Comparison of ENCODE assay signal across 14 cellular contexts in genomic region chr11:78834886-78835285, GRCh38.
DNase-seq lines count a peak whose midpoint lies in the region; ATAC-seq and TF ChIP-seq lines count a peak whose summit lies in the region.
"Had no signal": no experiment of that assay in that cellular context is flagged by ENCODE, and none has a peak within 500 bp of the region (broad histone marks: within the 10 kb centered on the region; RNA-seq: fewer than 3 reads in every experiment).

No MANE protein-coding gene starts in this region.

- no peak overlapping the region for H2BK120ac ChIP-seq in IMR-90 (ENCODE audit: low read depth, low read length)
- no peak overlapping the region for H2BK120ac ChIP-seq in mesenchymal stem cell (ENCODE audit: low read depth, low read length)

- H3K9me3 Mint-ChIP-seq in Calu3 (ENCODE audit: low read depth, unreplicated experiment): no peaks in the 10 kb centered on the region
- H3K9me3 Mint-ChIP-seq: CD4-positive, alpha-beta memory T cell had no signal

- H3K36me3 ChIP-seq in IMR-90 (ENCODE audit: control insufficient read depth, insufficient read depth, low read length) (peaks cover 2% of the 10 kb centered on the region; the same call in 1 of the 2 replicates), mesenchymal stem cell (ENCODE audit: control insufficient read depth in 1 of 2, insufficient read depth in 2 of 2, low read depth in 1 of 2, low read length in 2 of 2) (no peaks in the 10 kb centered on the region)

- H3K4me1 ChIP-seq in IMR-90 (ENCODE audit: control insufficient read depth, insufficient read depth, low read length) (peaks cover 3% of the 10 kb centered on the region; the same call in 1 of the 2 replicates), mesenchymal stem cell (ENCODE audit: control insufficient read depth, insufficient read depth, low read depth, low read length) (peaks cover 13% of the 10 kb centered on the region)

- no peak overlapping the region for H2BK15ac ChIP-seq in IMR-90 (ENCODE audit: low read depth, low read length)
- H2BK15ac ChIP-seq in mesenchymal stem cell (ENCODE audit: low read depth, poor library complexity, severe bottlenecking): no peak overlapping the region

- no peak overlapping the region for H3K4me3 ChIP-seq in IMR-90 (ENCODE audit: insufficient read depth, low read depth, low read length)
- H3K4me3 ChIP-seq in mesenchymal stem cell (ENCODE audit: insufficient read depth in 1 of 2, low read depth in 1 of 2, low read length in 2 of 2): no peak overlapping the region

- TF ChIP-seq POLR2A in IMR-90 (IDR thresholded peaks at IDR 0.05; ENCODE audit: low read depth, low read length): no peak

- H4K8ac ChIP-seq in IMR-90 (ENCODE audit: low read depth in 2 of 2, low read length in 2 of 2) (no peak overlapping the region), mesenchymal stem cell (ENCODE audit: low read length) (no peak overlapping the region)

- ATAC-seq in IMR-90 (ENCODE audit: low read depth): no peak
- ATAC-seq: HCT116 had no signal

- H2BK12ac ChIP-seq in mesenchymal stem cell (ENCODE audit: low read length in 2 of 2): no peak overlapping the region

- POLR2A ChIA-PET in IMR-90 (lab: Charles Lee; ENCODE audit: unreplicated experiment): no interaction called here

- H3K4me2 ChIP-seq in IMR-90 (ENCODE audit: low read depth, low read length) (no peak overlapping the region), mesenchymal stem cell (ENCODE audit: low read length, poor library complexity, severe bottlenecking) (peak overlapping the region; percentile 3)

- H4K5ac ChIP-seq in IMR-90 (ENCODE audit: low read depth, low read length): no peak overlapping the region; the same call in 1 of the 2 replicates

- H3K4me1 Mint-ChIP-seq in Calu3 (ENCODE audit: low read depth, unreplicated experiment): no peaks in the 10 kb centered on the region
- H3K4me1 Mint-ChIP-seq: B cell; CD4-positive, alpha-beta memory T cell had no signal

- H3K18ac ChIP-seq in IMR-90 (ENCODE audit: low read depth, low read length): peak overlapping the region; percentile 21; the same call in 1 of the 2 replicates
- peak overlapping the region in 1 of 2 experiments; percentile 11 for H3K18ac ChIP-seq in mesenchymal stem cell (ENCODE audit: low read depth in 1 of 2, low read length in 2 of 2)

- H2AK5ac ChIP-seq in IMR-90 (ENCODE audit: low read depth, low read length) (no peak overlapping the region), mesenchymal stem cell (ENCODE audit: low read length, severe bottlenecking) (no peak overlapping the region)

- TF ChIP-seq CTCF in IMR-90 (conservative IDR thresholded peaks at IDR 0.05; ENCODE audit: low read depth, low read length) (no peak), Calu3 (IDR thresholded peaks at IDR 0.05; ENCODE audit: unreplicated experiment) (no peak)

- H2AK9ac ChIP-seq in IMR-90 (replicated peaks; ENCODE audit: low read depth, low read length, poor library complexity): no peak overlapping the region

- WGBS in IMR-90 (ENCODE audit: extremely low coverage in 2 of 2, insufficient read length in 1 of 2), 2 experiments: no CpG with 5 or more reads among the region's 4 CpGs
- 77% methylated on average over 4 of the region's 4 CpGs for WGBS in mesenchymal stem cell

- H3K36me3 Mint-ChIP-seq in Calu3 (ENCODE audit: insufficient read depth, unreplicated experiment): no peaks in the 10 kb centered on the region
- H3K36me3 Mint-ChIP-seq: CD4-positive, alpha-beta memory T cell had no signal

- TF ChIP-seq RAD21 in IMR-90 (IDR thresholded peaks at IDR 0.05; ENCODE audit: low read length): no peak

- H3K23ac ChIP-seq in IMR-90 (ENCODE audit: low read depth, low read length): no peak overlapping the region
- no peak overlapping the region for H3K23ac ChIP-seq in mesenchymal stem cell (ENCODE audit: low read length in 2 of 2)

- H3K27me3 Mint-ChIP-seq in Calu3 (ENCODE audit: unreplicated experiment): peaks cover 56% of the 10 kb centered on the region
- H3K27me3 Mint-ChIP-seq: CD4-positive, alpha-beta memory T cell had no signal

- H3K27me3 ChIP-seq in IMR-90 (ENCODE audit: control insufficient read depth, insufficient read depth, low read length) (no peaks in the 10 kb centered on the region; the same call in 1 of the 2 replicates), mesenchymal stem cell (ENCODE audit: control insufficient read depth in 1 of 2, insufficient read depth in 1 of 2, low read length in 2 of 2) (no peaks in the 10 kb centered on the region)

- H2BK5ac ChIP-seq in IMR-90 (ENCODE audit: low read depth, low read length, poor library complexity, severe bottlenecking) (no peak overlapping the region), mesenchymal stem cell (ENCODE audit: low read depth, low read length, poor library complexity, severe bottlenecking) (no peak overlapping the region)

- BruUV-seq in IMR-90 (replicated peaks; lab: Mats Ljungman, UMichigan) (no TSS peak), Calu3 (replicated peaks; lab: Mats Ljungman, UMichigan) (no TSS peak)

- H3K27ac ChIP-seq in IMR-90 (ENCODE audit: insufficient read depth, low read length) (no peak overlapping the region), mesenchymal stem cell (ENCODE audit: low read length, poor library complexity, severe bottlenecking) (no peak overlapping the region)
- H3K27ac ChIP-seq: C4-2B, HL-60 had no signal

- no peak overlapping the region for H3K4me3 Mint-ChIP-seq in Calu3 (ENCODE audit: low read depth, unreplicated experiment)
- H3K4me3 Mint-ChIP-seq: B cell; CD4-positive, alpha-beta memory T cell had no signal

- H3K9me3 ChIP-seq in IMR-90 (ENCODE audit: control insufficient read depth, insufficient read depth, low read length) (no peaks in the 10 kb centered on the region), mesenchymal stem cell (ENCODE audit: control insufficient read depth, low read length) (no peaks in the 10 kb centered on the region)

- no peak overlapping the region for H3K56ac ChIP-seq in IMR-90 (ENCODE audit: extremely low read depth, insufficient read depth, low read length)

- no peak overlapping the region for H3K27ac Mint-ChIP-seq in Calu3 (ENCODE audit: unreplicated experiment)
- H3K27ac Mint-ChIP-seq: B cell; CD4-positive, alpha-beta memory T cell had no signal

- no peak overlapping the region for H3K9ac ChIP-seq in IMR-90 (ENCODE audit: low read depth, low read length)
- H3K9ac ChIP-seq in mesenchymal stem cell (ENCODE audit: low read length): no peak overlapping the region

- H3K79me1 ChIP-seq in IMR-90 (ENCODE audit: low read depth in 1 of 2, low read length in 2 of 2) (no peaks in the 10 kb centered on the region), mesenchymal stem cell (replicated peaks; ENCODE audit: low read length, poor library complexity, severe bottlenecking) (no peaks in the 10 kb centered on the region)

- H4K20me1 ChIP-seq in IMR-90 (ENCODE audit: insufficient read depth, low read length): no peaks in the 10 kb centered on the region

- in situ Hi-C loops in IMR-90 (cut with MboI; ENCODE audit: low sequenced_read_pairs): no loop called here

- DNase-seq in IMR-90: no peak
- peak; percentile 62 for DNase-seq in astrocyte of the hippocampus (ENCODE audit: low read depth, low spot score)
- DNase-seq in mesenchymal stem cell: no peak
- DNase-seq in renal cortical epithelial cell (ENCODE audit: low read depth): peak; percentile 54
- DNase-seq in Calu3: no peak
- DNase-seq in stimulated activated CD4-positive, alpha-beta T cell treated with anti-CD3 and anti-CD28 coated beads, Interleukin-2, amount 100 ng/mL, for 48 hours: no peak
- DNase-seq in NCI-H1694 (lab: John Stamatoyannopoulos, UW): no peak
- DNase-seq: CD4-positive, alpha-beta memory T cell; DMS153; GF-D8 had no signal

- no peak overlapping the region for H4K91ac ChIP-seq in IMR-90 (ENCODE audit: insufficient read depth, low read depth, low read length)
- no peak overlapping the region for H4K91ac ChIP-seq in mesenchymal stem cell (ENCODE audit: low read length)

- no peaks in the 10 kb centered on the region; the same call in 1 of the 2 replicates for H3K9me1 ChIP-seq in IMR-90 (ENCODE audit: insufficient read depth, low read length)

- dilution Hi-C loops in IMR-90 (cut with HindIII; ENCODE audit: low sequenced_read_pairs, unreplicated experiment): no loop called here

- CTCF ChIA-PET in IMR-90 (lab: Yijun Ruan, JAX): no interaction called here
- CTCF ChIA-PET in Calu3 (lab: Charles Lee): no interaction called here

- H2AFZ ChIP-seq in IMR-90 (replicated peaks; ENCODE audit: low read length, poor library complexity) (no peak overlapping the region), mesenchymal stem cell (ENCODE audit: low read depth, low read length) (no peak overlapping the region)

- no peak overlapping the region for H3K4ac ChIP-seq in IMR-90 (ENCODE audit: low read depth, low read length)
- no peak overlapping the region for H3K4ac ChIP-seq in mesenchymal stem cell (ENCODE audit: low read depth in 1 of 2, low read length in 2 of 2)

- H3K14ac ChIP-seq in IMR-90 (replicated peaks; ENCODE audit: low read depth, low read length) (no peak overlapping the region), mesenchymal stem cell (ENCODE audit: low read length in 2 of 2) (no peak overlapping the region)

- intact Hi-C loops in IMR-90 (cut with micrococcal nuclease): no loop called here
- intact Hi-C loops in Calu3 (cut with micrococcal nuclease; ENCODE audit: unreplicated experiment): no loop called here

- H2BK20ac ChIP-seq in IMR-90 (ENCODE audit: low read depth, low read length): no peak overlapping the region

TF ChIP-seq in IMR-90, 13 proteins besides CTCF, POLR2A, EP300 and RAD21 (continues in another document):
- TF ChIP-seq RCOR1 (IDR thresholded peaks at IDR 0.05; ENCODE audit: insufficient replicate concordance, low read length) (no peak), MAZ (IDR thresholded peaks at IDR 0.05; ENCODE audit: borderline replicate concordance, low read depth, low read length) (no peak), SMC3 (IDR thresholded peaks at IDR 0.05; ENCODE audit: low read depth, low read length) (no peak), MAFK (IDR thresholded peaks at IDR 0.05; ENCODE audit: low read depth, low read length) (no peak), FOS (IDR thresholded peaks at IDR 0.05; ENCODE audit: low read depth, low read length) (no peak), RFX5 (IDR thresholded peaks at IDR 0.05; ENCODE audit: low read depth, low read length) (no peak), USF2 (IDR thresholded peaks at IDR 0.05; ENCODE audit: low read depth, low read length) (no peak), CEBPB (IDR thresholded peaks at IDR 0.05; ENCODE audit: low read depth, low read length) (no peak)

Comparison
In these comparisons a context has a peak if more than half of its experiments do, and no peak if none do; other contexts are left out.
1. DNase-seq: peak in astrocyte of the hippocampus (single experiment) and renal cortical epithelial cell (single experiment); none in IMR-90 (single experiment), mesenchymal stem cell (single experiment), Calu3 (single experiment), stimulated activated CD4-positive, alpha-beta T cell treated with anti-CD3 and anti-CD28 coated beads, Interleukin-2, amount 100 ng/mL, for 48 hours (0 of 2) and NCI-H1694 (single experiment).